Comparison of ENCODE assay signal across 9 cellular contexts in the genomic region with DNA sequence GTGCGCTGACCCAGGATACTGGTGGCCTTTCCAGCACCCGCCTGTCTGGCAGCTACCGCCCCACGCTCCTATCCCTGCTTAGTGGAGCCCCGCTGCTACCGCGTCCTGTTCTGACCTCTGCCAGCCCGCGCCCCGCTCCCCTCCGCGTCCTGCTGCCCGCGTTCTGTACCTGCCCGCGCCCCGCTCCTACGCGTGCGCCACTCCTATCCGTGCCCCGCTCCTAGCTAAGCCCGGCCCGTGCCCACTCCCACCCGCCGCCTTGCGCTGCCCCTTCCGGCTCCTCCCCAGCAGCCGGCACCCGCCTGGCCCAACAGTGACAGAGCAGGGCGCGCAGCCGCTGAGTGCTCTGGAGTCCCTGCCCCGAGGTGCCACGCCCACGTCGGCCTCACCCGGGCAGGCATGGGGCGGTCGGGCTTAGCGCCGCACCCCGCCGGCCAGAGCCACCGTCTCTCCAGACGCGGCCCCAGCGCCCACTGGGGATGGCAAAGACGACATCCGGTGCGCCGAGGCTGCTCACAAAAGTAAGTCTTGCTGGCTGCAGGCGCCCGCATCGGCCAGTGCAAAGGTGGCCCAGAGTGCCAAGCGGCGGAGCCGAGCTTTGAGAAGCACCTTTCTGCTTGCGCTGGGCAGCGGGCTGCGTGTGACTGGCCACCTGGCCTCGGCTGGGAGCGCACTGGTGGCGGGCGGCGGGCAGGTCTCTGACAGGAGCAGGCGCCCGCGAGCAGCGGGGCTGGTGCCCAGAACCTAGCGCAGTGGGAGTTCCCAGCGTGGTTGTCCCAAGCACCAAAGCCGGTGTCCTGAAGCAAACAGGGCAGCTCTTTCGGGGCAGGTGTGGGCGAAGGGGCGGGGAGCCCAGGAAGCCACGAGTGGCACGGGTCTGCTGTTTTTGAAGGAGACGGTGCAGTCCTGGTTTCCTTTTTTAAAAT. TPM values are rescaled to one million over a fixed set of nuclear protein-coding genes. Genes with fewer than 3 reads are reported as not detected.
A peak's percentile ranks its signal among the peaks of the same experiment; 100 is the strongest.
DNase-seq lines count a peak whose midpoint lies in the region; ATAC-seq and TF ChIP-seq lines count a peak whose summit lies in the region.
"Not testable (repeated sequence)": the region's sequence is repeated elsewhere in the genome, so short reads cannot be mapped to it uniquely, and the experiment has no call there.
"Had no signal": no experiment of that assay in that cellular context is flagged by ENCODE, and none has a peak within 500 bp of the region (broad histone marks: within the 10 kb centered on the region; RNA-seq: fewer than 3 reads in every experiment).

No MANE protein-coding gene starts in this region.

- not testable (repeated sequence) for H3K27ac ChIP-seq in CD8-positive, alpha-beta T cell (ENCODE audit: low read depth, low read length); colonic mucosa; right cardiac atrium (ENCODE audit: low read length)

- peak in 1 of 7 experiments; percentile 55 for DNase-seq in CD8-positive, alpha-beta T cell
- peak; percentile 77 for DNase-seq in NCI-H774 (lab: John Stamatoyannopoulos, UW)
- DNase-seq in activated CD8-positive, alpha-beta memory T cell treated with anti-CD3 and anti-CD28 coated beads, Interleukin-2, amount 10 ng/mL, durations not matched to agents 7 days and 5 days; natural killer cell treated with Interleukin-12 subunit alpha and Interleukin-12 subunit beta and Interleukin-15 and Interleukin-18, amount 100 ng/mL, for 72 hours (ENCODE audit: low spot score): not testable (repeated sequence)
- peak; percentile 61 for DNase-seq in colonic mucosa
- peak in 1 of 3 donors; percentile 44 for DNase-seq in right cardiac atrium
- DNase-seq in stimulated activated naive CD8-positive, alpha-beta T cell treated with anti-CD3 and anti-CD28 coated beads, Interleukin-15, Interleukin-2, amounts not matched to agents 100 U/mL and 50 U/mL, for 24 hours, result peak; percentile 15

- WGBS in right cardiac atrium, result 7% methylated on average over 64 of the region's 79 CpGs

- H3K36me3 Mint-ChIP-seq in CD8-positive, alpha-beta T cell; activated CD8-positive, alpha-beta memory T cell treated with anti-CD3 and anti-CD28 coated beads, Interleukin-2, amount 10 ng/mL, durations not matched to agents 7 days and 5 days; natural killer cell treated with Interleukin-12 subunit alpha and Interleukin-12 subunit beta and Interleukin-15 and Interleukin-18, amount 100 ng/mL, for 72 hours: not testable (repeated sequence)

- H3K36me3 ChIP-seq in CD8-positive, alpha-beta T cell (ENCODE audit: insufficient read depth, low read length); colonic mucosa: not testable (repeated sequence)

- H3K4me3 ChIP-seq in CD8-positive, alpha-beta T cell (ENCODE audit: low read depth, low read length); colonic mucosa; right cardiac atrium (ENCODE audit: low read length): not testable (repeated sequence)

- H3K27ac Mint-ChIP-seq in CD8-positive, alpha-beta T cell, result peak overlapping the region; percentile 45
- H3K27ac Mint-ChIP-seq in activated CD8-positive, alpha-beta memory T cell treated with anti-CD3 and anti-CD28 coated beads, Interleukin-2, amount 10 ng/mL, durations not matched to agents 7 days and 5 days; natural killer cell treated with Interleukin-12 subunit alpha and Interleukin-12 subunit beta and Interleukin-15 and Interleukin-18, amount 100 ng/mL, for 72 hours: not testable (repeated sequence)

- ATAC-seq in CD8-positive, alpha-beta T cell, result peak; percentile 30
- ATAC-seq in HG02759 (IDR thresholded peaks at IDR 0.05; ENCODE audit: unreplicated experiment) (peak; percentile 46), right cardiac atrium (peak; percentile 56 to 63)
- ATAC-seq in activated CD8-positive, alpha-beta memory T cell treated with anti-CD3 and anti-CD28 coated beads, Interleukin-2, amount 10 ng/mL, durations not matched to agents 7 days and 5 days, result peak; percentile 32
- ATAC-seq in natural killer cell treated with Interleukin-12 subunit alpha and Interleukin-12 subunit beta and Interleukin-15 and Interleukin-18, amount 100 ng/mL, for 72 hours, result peak; percentile 59 to 75
- ATAC-seq in stimulated activated naive CD8-positive, alpha-beta T cell treated with anti-CD3 and anti-CD28 coated beads, Interleukin-15, Interleukin-2, amounts not matched to agents 100 U/mL and 50 U/mL, for 24 hours, result peak; percentile 59

- CTCF ChIA-PET in CD8-positive, alpha-beta T cell (lab: Charles Lee), result interaction anchor here (1.1 kb wide), 1 partner anchor 137 kb away, joined by 3 read pairs; no protein-coding TSS in a partner anchor
- CTCF ChIA-PET in activated CD8-positive, alpha-beta memory T cell treated with anti-CD3 and anti-CD28 coated beads, Interleukin-2, amount 10 ng/mL, durations not matched to agents 7 days and 5 days (lab: Charles Lee), result not testable (repeated sequence)

- H3K27me3 Mint-ChIP-seq in CD8-positive, alpha-beta T cell (ENCODE audit: low read depth); natural killer cell treated with Interleukin-12 subunit alpha and Interleukin-12 subunit beta and Interleukin-15 and Interleukin-18, amount 100 ng/mL, for 72 hours: not testable (repeated sequence)
- H3K27me3 Mint-ChIP-seq in activated CD8-positive, alpha-beta memory T cell treated with anti-CD3 and anti-CD28 coated beads, Interleukin-2, amount 10 ng/mL, durations not matched to agents 7 days and 5 days, result peaks cover 17% of the 10 kb centered on the region

- not testable (repeated sequence) for H3K27me3 ChIP-seq in CD8-positive, alpha-beta T cell (ENCODE audit: insufficient read depth, low read length); colonic mucosa; right cardiac atrium (ENCODE audit: control insufficient read depth, insufficient read depth)

- not testable (repeated sequence) for TF ChIP-seq CTCF in CD8-positive, alpha-beta T cell (IDR thresholded peaks at IDR 0.05); colonic mucosa (IDR thresholded peaks at IDR 0.05)

- intact Hi-C loops in CD8-positive, alpha-beta T cell (cut with DNase I, micrococcal nuclease); colonic mucosa (cut with DNase I); right cardiac atrium (cut with DNase I): not testable (repeated sequence)

- not testable (repeated sequence) for H3K9ac ChIP-seq in colonic mucosa (ENCODE audit: low read depth in 2 of 2, low read length in 2 of 2)

- peak overlapping the region; percentile 84 for H3K4me3 Mint-ChIP-seq in CD8-positive, alpha-beta T cell
- peak overlapping the region; percentile 66 for H3K4me3 Mint-ChIP-seq in activated CD8-positive, alpha-beta memory T cell treated with anti-CD3 and anti-CD28 coated beads, Interleukin-2, amount 10 ng/mL, durations not matched to agents 7 days and 5 days
- peak overlapping the region; percentile 15 for H3K4me3 Mint-ChIP-seq in natural killer cell treated with Interleukin-12 subunit alpha and Interleukin-12 subunit beta and Interleukin-15 and Interleukin-18, amount 100 ng/mL, for 72 hours

- peaks cover 16% of the 10 kb centered on the region for H3K4me1 Mint-ChIP-seq in CD8-positive, alpha-beta T cell (ENCODE audit: low read depth)
- H3K4me1 Mint-ChIP-seq in activated CD8-positive, alpha-beta memory T cell treated with anti-CD3 and anti-CD28 coated beads, Interleukin-2, amount 10 ng/mL, durations not matched to agents 7 days and 5 days; natural killer cell treated with Interleukin-12 subunit alpha and Interleukin-12 subunit beta and Interleukin-15 and Interleukin-18, amount 100 ng/mL, for 72 hours (ENCODE audit: low read depth in 2 of 2): not testable (repeated sequence)

- not testable (repeated sequence) for H3K4me1 ChIP-seq in CD8-positive, alpha-beta T cell (ENCODE audit: insufficient read depth, low read length); colonic mucosa; right cardiac atrium (ENCODE audit: control insufficient read depth, insufficient read depth, low read length)

- POLR2A ChIA-PET in CD8-positive, alpha-beta T cell (lab: Charles Lee), result not testable (repeated sequence)

- not testable (repeated sequence) for H3K9me3 Mint-ChIP-seq in CD8-positive, alpha-beta T cell; activated CD8-positive, alpha-beta memory T cell treated with anti-CD3 and anti-CD28 coated beads, Interleukin-2, amount 10 ng/mL, durations not matched to agents 7 days and 5 days (ENCODE audit: low read depth); natural killer cell treated with Interleukin-12 subunit alpha and Interleukin-12 subunit beta and Interleukin-15 and Interleukin-18, amount 100 ng/mL, for 72 hours

- H3K9me3 ChIP-seq in CD8-positive, alpha-beta T cell (ENCODE audit: low read length); colonic mucosa; right cardiac atrium (ENCODE audit: control insufficient read depth, low read length): not testable (repeated sequence)

RNA-seq across cellular contexts. Expression of gene PROP1, which starts 56.5 kb away (rescaled TPM):
- not detected for total RNA-seq in CD8-positive, alpha-beta T cell
- not detected for total RNA-seq in activated CD8-positive, alpha-beta memory T cell treated with anti-CD3 and anti-CD28 coated beads, Interleukin-2, amount 10 ng/mL, durations not matched to agents 7 days and 5 days
- not detected for total RNA-seq in colonic mucosa
- not detected for total RNA-seq in right cardiac atrium
- not detected for polyA plus RNA-seq in right cardiac atrium
- not detected for total RNA-seq in natural killer cell treated with Interleukin-12 subunit alpha and Interleukin-12 subunit beta and Interleukin-15 and Interleukin-18, amount 100 ng/mL, for 72 hours
- total RNA-seq: T-helper 2 cell treated with Interferon-gamma antibody and Interleukin-4, amounts not matched to agents 100 ng/mL and 5 ng/mL, for 36 hours had no signal

Comparison
In these comparisons a context has a peak if more than half of its experiments do, and no peak if none do; other contexts are left out.
1. H3K4me3 Mint-ChIP-seq: peak in every context shown above with its lines; median percentile 84 in CD8-positive, alpha-beta T cell; 66 in activated CD8-positive, alpha-beta memory T cell treated with anti-CD3 and anti-CD28 coated beads, Interleukin-2, amount 10 ng/mL, durations not matched to agents 7 days and 5 days; 15 in natural killer cell treated with Interleukin-12 subunit alpha and Interleukin-12 subunit beta and Interleukin-15 and Interleukin-18, amount 100 ng/mL, for 72 hours.